Comparison of ENCODE assay signal across 8 cellular contexts in genomic region chr17:30378797-30379302, GRCh38. TPM values are rescaled to one million over a fixed set of nuclear protein-coding genes. Genes with fewer than 3 reads are reported as not detected.
A peak's percentile ranks its signal among the peaks of the same experiment; 100 is the strongest.
DNase-seq lines count a peak whose midpoint lies in the region; ATAC-seq lines count a peak whose summit lies in the region.

Gene CPD (plus strand): TSS chr17:30378927. CDS start chr17:30378981, 54 bp downstream.

- no peaks in the 10 kb centered on the region for H3K27me3 ChIP-seq in CD8-positive, alpha-beta memory T cell (ENCODE audit: insufficient read depth, low read length, poor library complexity, severe bottlenecking)
- H3K27me3 ChIP-seq in effector memory CD4-positive, alpha-beta T cell (replicated peaks; ENCODE audit: control insufficient read depth, insufficient read depth, low read length, poor library complexity, severe bottlenecking) = no peaks in the 10 kb centered on the region

- H3K4me3 Mint-ChIP-seq in CD8-positive, alpha-beta memory T cell = peak within 1 kb of the TSS; percentile 88 to 98 (median 94)

- POLR2A ChIA-PET in CD8-positive, alpha-beta memory T cell (lab: Charles Lee) = interaction anchor here (3.6 kb wide), 1 partner anchor 15 kb away, joined by 15 read pairs; no protein-coding TSS in a partner anchor
- POLR2A ChIA-PET in activated CD8-positive, alpha-beta memory T cell treated with anti-CD3 and anti-CD28 coated beads for 36 hours (lab: Charles Lee) = interaction anchor here (0.6 to 1.0 kb wide), 3 partner anchors 87 to 179 kb away, joined by 3 read pairs; no protein-coding TSS in a partner anchor

- CTCF ChIA-PET in CD8-positive, alpha-beta memory T cell (lab: Charles Lee) = interaction anchor here (0.8 to 2.9 kb wide), 4 partner anchors 12 to 42 kb away, joined by 3 to 15 read pairs (median 7); no protein-coding TSS in a partner anchor
- CTCF ChIA-PET in activated CD8-positive, alpha-beta memory T cell treated with anti-CD3 and anti-CD28 coated beads for 36 hours (lab: Charles Lee) = interaction anchor here (1.6 to 2.1 kb wide), 3 partner anchors 13 to 39 kb away, joined by 4 to 9 read pairs (median 5); no protein-coding TSS in a partner anchor

- peak within 1 kb of the TSS; percentile 94 for H3K4me3 ChIP-seq in CD8-positive, alpha-beta memory T cell (ENCODE audit: low read length)
- H3K4me3 ChIP-seq in effector memory CD4-positive, alpha-beta T cell (ENCODE audit: insufficient read depth, low read depth, low read length, poor library complexity, severe bottlenecking) = peak within 1 kb of the TSS; percentile 90

- H3K27ac ChIP-seq in CD8-positive, alpha-beta memory T cell (ENCODE audit: low read depth, low read length) = peak within 1 kb of the TSS; percentile 90
- H3K27ac ChIP-seq in effector memory CD4-positive, alpha-beta T cell (ENCODE audit: insufficient read depth, low read length, poor library complexity, severe bottlenecking) = peak within 1 kb of the TSS; percentile 80

- peaks cover 4 to 5% of the 10 kb centered on the region in 2 donors for H3K27me3 Mint-ChIP-seq in CD8-positive, alpha-beta memory T cell

- DNase-seq in CD8-positive, alpha-beta memory T cell = peak; percentile 94 to 97 (median 96)
- DNase-seq in HT1080 (ENCODE audit: low read depth) (peak; percentile 92), NOMO-1 (lab: John Stamatoyannopoulos, UW; ENCODE audit: unreplicated experiment in 2 of 2) (peak; percentile 91 to 96), medulla oblongata (ENCODE audit: extremely low spot score) (peak; percentile 98)
- DNase-seq in effector memory CD4-positive, alpha-beta T cell = peak; percentile 92 to 95 (median 94)
- peak; percentile 93 to 98 (median 97) for DNase-seq in stimulated activated CD4-positive, alpha-beta T cell treated with anti-CD3 and anti-CD28 coated beads, TNF-alpha, amount 100 ng/mL, for 48 hours (ENCODE audit: low read depth in 3 of 3)

- no peaks in the 10 kb centered on the region for H3K9me3 ChIP-seq in CD8-positive, alpha-beta memory T cell (ENCODE audit: low read length)
- H3K9me3 ChIP-seq in effector memory CD4-positive, alpha-beta T cell (ENCODE audit: control insufficient read depth, low read length) = no peaks in the 10 kb centered on the region

- H3K4me1 Mint-ChIP-seq in CD8-positive, alpha-beta memory T cell = peaks cover 54 to 66% (median 61%) of the 10 kb centered on the region in 3 donors

- H3K36me3 ChIP-seq in CD8-positive, alpha-beta memory T cell (ENCODE audit: insufficient read depth, low read length) = no peaks in the 10 kb centered on the region
- no peaks in the 10 kb centered on the region for H3K36me3 ChIP-seq in effector memory CD4-positive, alpha-beta T cell (ENCODE audit: control insufficient read depth, insufficient read depth, low read length)

- H3K27ac Mint-ChIP-seq in CD8-positive, alpha-beta memory T cell = peak within 1 kb of the TSS; percentile 86 to 99 (median 96)

- peaks cover 0 to 13% (median 0%) of the 10 kb centered on the region in 3 donors for H3K36me3 Mint-ChIP-seq in CD8-positive, alpha-beta memory T cell

- ATAC-seq in GM19467 (IDR thresholded peaks at IDR 0.05; ENCODE audit: unreplicated experiment) = peak; percentile 81

- peaks cover 39% of the 10 kb centered on the region for H3K4me1 ChIP-seq in CD8-positive, alpha-beta memory T cell (ENCODE audit: insufficient read depth, low read length)
- H3K4me1 ChIP-seq in effector memory CD4-positive, alpha-beta T cell (ENCODE audit: control insufficient read depth, insufficient read depth, low read length, poor library complexity, severe bottlenecking) = peaks cover 28% of the 10 kb centered on the region

- H3K9me3 Mint-ChIP-seq in CD8-positive, alpha-beta memory T cell = no peaks in the 10 kb centered on the region

RNA-seq across cellular contexts. Expression of gene CPD, which starts in this region (rescaled TPM):
- 10 to 100 TPM; 22.8 to 26.7 TPM for total RNA-seq in CD8-positive, alpha-beta memory T cell
- polyA plus RNA-seq in CD8-positive, alpha-beta memory T cell = 17.3 TPM
- total RNA-seq in HT1080 (2014; rRNA removed; shearing (Covaris generic)) = 30.8 and 55.9 TPM in 2 replicates
- 12.7 and 15.7 TPM in 2 replicates for polyA plus RNA-seq in HT1080 (2015; cell fraction: cytosol; rRNA removed)
- polyA plus RNA-seq in HT1080 (2015; cell fraction: nucleus; rRNA removed) = 44.5 and 44.6 TPM in 2 replicates
- total RNA-seq in activated CD8-positive, alpha-beta memory T cell treated with anti-CD3 and anti-CD28 coated beads for 36 hours = 10 to 100 TPM; 27.4 to 29.8 TPM

Comparison
In these comparisons a context has a peak if more than half of its experiments do, and no peak if none do; other contexts are left out.
1. Peak in every context shown above with its lines: DNase-seq, ATAC-seq, H3K4me3 ChIP-seq and H3K27ac ChIP-seq.